Comparison of ENCODE assay signal across 28 cellular contexts in genomic region chr1:10882069-10882468, GRCh38.
"Had no signal": no experiment of that assay in that cellular context is flagged by ENCODE, and none has a peak within 500 bp of the region (broad histone marks: within the 10 kb centered on the region; RNA-seq: fewer than 3 reads in every experiment).

No MANE protein-coding gene starts in this region.

- H3K4me3 Mint-ChIP-seq: effector memory CD8-positive, alpha-beta T cell; endodermal cell; mesothelial cell of epicardium had no signal

- H3K4me3 ChIP-seq: coronary artery, dorsolateral prefrontal cortex, esophagus squamous epithelium, gastrocnemius medialis, heart right ventricle, left lung, lower lobe of right lung, mucosa of descending colon had no signal

- H3K9me3 ChIP-seq: esophagus squamous epithelium, gastrocnemius medialis, heart right ventricle, left lung, lower lobe of right lung, mucosa of descending colon had no signal

- DNase-seq: dermis blood vessel endothelial cell; dorsolateral prefrontal cortex; effector CD8-positive, alpha-beta T cell; effector memory CD8-positive, alpha-beta T cell; endodermal cell; erythroblast; esophagus squamous epithelium; foreskin fibroblast; foreskin melanocyte; gastrocnemius medialis; glutamatergic neuron; head of caudate nucleus; heart right ventricle; hippocampal formation; left cardiac atrium; left ventricle myocardium superior; lower lobe of right lung; mesenchymal stem cell; mucosa of descending colon had no signal

- H3K4me1 Mint-ChIP-seq: endodermal cell had no signal

- H3K36me3 ChIP-seq: esophagus squamous epithelium, gastrocnemius medialis, heart right ventricle, left lung, lower lobe of right lung had no signal

- H3K36me3 Mint-ChIP-seq: mesothelial cell of epicardium had no signal

- FAIRE-seq: colon, endometrium, islet of Langerhans, keratinocyte had no signal

- ATAC-seq: effector memory CD8-positive, alpha-beta T cell; esophagus mucosa; gastrocnemius medialis; heart right ventricle; left cardiac atrium; left lung; left ventricle myocardium superior; lower lobe of right lung; mucosa of descending colon had no signal

- H3K27ac ChIP-seq: coronary artery, dorsolateral prefrontal cortex, epithelial cell of prostate, esophagus squamous epithelium, gastrocnemius medialis, heart right ventricle, left lung, lower lobe of right lung had no signal

- H3K4me1 ChIP-seq: esophagus squamous epithelium, gastrocnemius medialis, heart right ventricle, left lung, lower lobe of right lung had no signal

- H3K9me3 Mint-ChIP-seq: effector memory CD8-positive, alpha-beta T cell; endodermal cell; mesothelial cell of epicardium had no signal

- H3K27ac Mint-ChIP-seq: effector memory CD8-positive, alpha-beta T cell; endodermal cell; mesothelial cell of epicardium had no signal
